ENCODE assay signal across 17 cellular contexts in the genomic region with DNA sequence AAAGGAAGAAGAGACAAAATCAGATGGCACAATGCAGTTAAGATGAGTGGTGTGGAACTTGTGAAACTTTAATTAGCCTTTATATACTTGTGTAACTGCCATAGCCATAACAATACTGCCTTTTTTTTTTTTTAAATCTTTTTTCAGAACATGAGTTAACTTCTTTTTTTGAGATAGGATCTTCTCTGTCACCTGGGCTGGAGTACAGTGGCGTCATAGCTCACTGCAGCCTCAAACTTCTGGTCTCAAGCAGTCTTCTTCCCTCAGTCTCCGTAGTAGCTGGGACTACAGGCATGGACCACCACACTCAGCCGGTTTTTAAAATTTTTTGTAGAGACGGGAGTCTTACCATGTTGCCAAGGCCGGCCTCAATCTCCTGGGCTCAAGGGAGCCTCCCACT. TPM values are rescaled to one million over a fixed set of nuclear protein-coding genes. Genes with fewer than 3 reads are reported as not detected.
A peak's percentile ranks its signal among the peaks of the same experiment; 100 is the strongest.
DNase-seq lines count a peak whose midpoint lies in the region; ATAC-seq and TF ChIP-seq lines count a peak whose summit lies in the region.
"Had no signal": no experiment of that assay in that cellular context is flagged by ENCODE, and none has a peak within 500 bp of the region (broad histone marks: within the 10 kb centered on the region; RNA-seq: fewer than 3 reads in every experiment).

No MANE protein-coding gene starts in this region.

- H3K9me2 ChIP-seq in GM23338 (ENCODE audit: insufficient read depth), result no peaks in the 10 kb centered on the region

- H3K27ac Mint-ChIP-seq in activated naive CD4-positive, alpha-beta T cell treated with anti-CD3 and anti-CD28 coated beads, Interleukin-2, amount 50 U/mL, for 24 hours, result peak overlapping the region; percentile 69
- H3K27ac Mint-ChIP-seq in GM23338 (no peak overlapping the region; the same call in 1 of the 2 replicates), neural progenitor cell (no peak overlapping the region)
- H3K27ac Mint-ChIP-seq in activated naive CD8-positive, alpha-beta T cell treated with anti-CD3 and anti-CD28 coated beads for 36 hours, result peak overlapping the region; percentile 59

- H3K9me3 Mint-ChIP-seq in activated naive CD4-positive, alpha-beta T cell treated with anti-CD3 and anti-CD28 coated beads, Interleukin-2, amount 50 U/mL, for 24 hours, result no peaks in the 10 kb centered on the region
- no peaks in the 10 kb centered on the region; the same call in 2 of the 3 replicates for H3K9me3 Mint-ChIP-seq in GM23338
- H3K9me3 Mint-ChIP-seq in activated naive CD8-positive, alpha-beta T cell treated with anti-CD3 and anti-CD28 coated beads for 36 hours, result no peaks in the 10 kb centered on the region
- peaks cover 28% of the 10 kb centered on the region for H3K9me3 Mint-ChIP-seq in neural progenitor cell
- H3K9me3 Mint-ChIP-seq: central memory CD8-positive, alpha-beta T cell had no signal

- H3K4me2 ChIP-seq in GM23338 (0 out of 2 replicates have a peak overlapping the region, but pooled peaks have one; percentile 6), neural progenitor cell (no peak overlapping the region)

- no peaks in the 10 kb centered on the region for H3K27me3 ChIP-seq in GM23338 (ENCODE audit: insufficient read depth)
- H3K27me3 ChIP-seq in neural progenitor cell, result no peaks in the 10 kb centered on the region
- no peaks in the 10 kb centered on the region for H3K27me3 ChIP-seq in SJCRH30
- H3K27me3 ChIP-seq: esophagus muscularis mucosa had no signal

- peaks cover 9% of the 10 kb centered on the region; the same call in 1 of the 2 replicates for H3K36me3 ChIP-seq in GM23338 (ENCODE audit: insufficient read depth)
- peaks cover 10% of the 10 kb centered on the region for H3K36me3 ChIP-seq in neural progenitor cell
- H3K36me3 ChIP-seq in SJCRH30, result peaks cover 26% of the 10 kb centered on the region

- ATAC-seq in GM23338 (no peak), GM19395 (IDR thresholded peaks at IDR 0.05; ENCODE audit: unreplicated experiment) (no peak)

- peaks cover 53% of the 10 kb centered on the region for H3K4me1 ChIP-seq in GM23338 (ENCODE audit: insufficient read depth)
- H3K4me1 ChIP-seq in neural progenitor cell, result peaks cover 6% of the 10 kb centered on the region
- no peaks in the 10 kb centered on the region for H3K4me1 ChIP-seq in SJCRH30

- H2AFZ ChIP-seq in GM23338 (no peak overlapping the region), neural progenitor cell (replicated peaks) (no peak overlapping the region)

- H3K9me3 ChIP-seq in neural progenitor cell (ENCODE audit: low read depth), result peaks cover 7% of the 10 kb centered on the region
- H3K9me3 ChIP-seq in SJCRH30 (replicated peaks), result no peaks in the 10 kb centered on the region
- H3K9me3 ChIP-seq: esophagus muscularis mucosa, thoracic aorta had no signal

- no peaks in the 10 kb centered on the region for H3K27me3 Mint-ChIP-seq in activated naive CD4-positive, alpha-beta T cell treated with anti-CD3 and anti-CD28 coated beads, Interleukin-2, amount 50 U/mL, for 24 hours
- peaks cover 3% of the 10 kb centered on the region for H3K27me3 Mint-ChIP-seq in GM23338 (ENCODE audit: insufficient read depth, low read depth, poor library complexity)
- no peaks in the 10 kb centered on the region for H3K27me3 Mint-ChIP-seq in activated naive CD8-positive, alpha-beta T cell treated with anti-CD3 and anti-CD28 coated beads for 36 hours
- peaks cover 2% of the 10 kb centered on the region for H3K27me3 Mint-ChIP-seq in neural progenitor cell (ENCODE audit: insufficient read depth, low read depth)
- H3K27me3 Mint-ChIP-seq: central memory CD8-positive, alpha-beta T cell had no signal

- H3K4me3 Mint-ChIP-seq in activated naive CD4-positive, alpha-beta T cell treated with anti-CD3 and anti-CD28 coated beads, Interleukin-2, amount 50 U/mL, for 24 hours, result no peak overlapping the region
- H3K4me3 Mint-ChIP-seq in GM23338 (no peak overlapping the region), neural progenitor cell (no peak overlapping the region)
- H3K4me3 Mint-ChIP-seq in activated naive CD8-positive, alpha-beta T cell treated with anti-CD3 and anti-CD28 coated beads for 36 hours, result no peak overlapping the region
- H3K4me3 Mint-ChIP-seq: central memory CD8-positive, alpha-beta T cell had no signal

- H3K27ac ChIP-seq in GM23338 (ENCODE audit: low read depth) (no peak overlapping the region), neural progenitor cell (peak overlapping the region; percentile 27), SJCRH30 (no peak overlapping the region)
- H3K27ac ChIP-seq: thoracic aorta had no signal

- H3K4me1 Mint-ChIP-seq in activated naive CD4-positive, alpha-beta T cell treated with anti-CD3 and anti-CD28 coated beads, Interleukin-2, amount 50 U/mL, for 24 hours, result peaks cover 77% of the 10 kb centered on the region
- H3K4me1 Mint-ChIP-seq in GM23338 (peaks cover 56% of the 10 kb centered on the region), neural progenitor cell (no peaks in the 10 kb centered on the region)
- H3K4me1 Mint-ChIP-seq in activated naive CD8-positive, alpha-beta T cell treated with anti-CD3 and anti-CD28 coated beads for 36 hours, result peaks cover 68% of the 10 kb centered on the region

- no peak overlapping the region for H3K4me3 ChIP-seq in GM23338
- no peak overlapping the region for H3K4me3 ChIP-seq in neural progenitor cell
- H3K4me3 ChIP-seq in SJCRH30, result no peak overlapping the region
- H3K4me3 ChIP-seq: esophagus muscularis mucosa, thoracic aorta had no signal

- no peak for DNase-seq in activated naive CD4-positive, alpha-beta T cell treated with anti-CD3 and anti-CD28 coated beads, Interleukin-2, amount 50 U/mL, for 16 hours
- DNase-seq in GM23338 (ENCODE audit: low spot score) (no peak), neural progenitor cell (ENCODE audit: low spot score) (no peak), SJCRH30 (no peak), SHP77 (lab: John Stamatoyannopoulos, UW) (no peak)
- DNase-seq in activated naive CD8-positive, alpha-beta T cell treated with anti-CD3 and anti-CD28 coated beads for 36 hours, result no peak
- DNase-seq: KBM-7, NCI-H1105, NCI-H2081, nucleus accumbens, retina, RPMI8226 had no signal

- H3K79me2 ChIP-seq in GM23338 (replicated peaks; ENCODE audit: insufficient read depth), result peaks cover 100% of the 10 kb centered on the region
- H3K79me2 ChIP-seq in neural progenitor cell (ENCODE audit: low read depth), result peaks cover 100% of the 10 kb centered on the region

- TF ChIP-seq CTCF in GM23338 (conservative IDR thresholded peaks at IDR 0.05; ENCODE audit: low read depth in 2 of 2) (no peak), neural progenitor cell (IDR thresholded peaks at IDR 0.05) (no peak)

- H3K36me3 Mint-ChIP-seq in activated naive CD4-positive, alpha-beta T cell treated with anti-CD3 and anti-CD28 coated beads, Interleukin-2, amount 50 U/mL, for 24 hours, result peaks cover 8% of the 10 kb centered on the region
- H3K36me3 Mint-ChIP-seq in GM23338 (ENCODE audit: low read depth), result peaks cover 29% of the 10 kb centered on the region
- H3K36me3 Mint-ChIP-seq in activated naive CD8-positive, alpha-beta T cell treated with anti-CD3 and anti-CD28 coated beads for 36 hours, result peaks cover 49% of the 10 kb centered on the region
- peaks cover 57% of the 10 kb centered on the region for H3K36me3 Mint-ChIP-seq in neural progenitor cell

- H3F3A ChIP-seq in GM23338 (replicated peaks; ENCODE audit: low read depth) (no peaks in the 10 kb centered on the region), neural progenitor cell (ENCODE audit: low read depth) (no peaks in the 10 kb centered on the region)

- no peak overlapping the region for H3K9ac ChIP-seq in neural progenitor cell

- H4K20me1 ChIP-seq in GM23338 (replicated peaks; ENCODE audit: insufficient read depth), result peaks cover 82% of the 10 kb centered on the region
- H4K20me1 ChIP-seq in neural progenitor cell (ENCODE audit: low read depth), result peaks cover 80% of the 10 kb centered on the region

TF ChIP-seq in GM23338, 12 proteins besides CTCF, POLR2A, EP300 and RAD21 (continues in another document):
- TF ChIP-seq, protein P1, sequence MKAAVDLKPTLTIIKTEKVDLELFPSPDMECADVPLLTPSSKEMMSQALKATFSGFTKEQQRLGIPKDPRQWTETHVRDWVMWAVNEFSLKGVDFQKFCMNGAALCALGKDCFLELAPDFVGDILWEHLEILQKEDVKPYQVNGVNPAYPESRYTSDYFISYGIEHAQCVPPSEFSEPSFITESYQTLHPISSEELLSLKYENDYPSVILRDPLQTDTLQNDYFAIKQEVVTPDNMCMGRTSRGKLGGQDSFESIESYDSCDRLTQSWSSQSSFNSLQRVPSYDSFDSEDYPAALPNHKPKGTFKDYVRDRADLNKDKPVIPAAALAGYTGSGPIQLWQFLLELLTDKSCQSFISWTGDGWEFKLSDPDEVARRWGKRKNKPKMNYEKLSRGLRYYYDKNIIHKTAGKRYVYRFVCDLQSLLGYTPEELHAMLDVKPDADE (IDR thresholded peaks at IDR 0.05), result no peak
- TF ChIP-seq ZNF114 (CRISPR knock-in tag; IDR thresholded peaks at IDR 0.05) (no peak), STAT1 (IDR thresholded peaks at IDR 0.05; ENCODE audit: unreplicated experiment) (no peak), ZNF331 (CRISPR knock-in tag; IDR thresholded peaks at IDR 0.05; ENCODE audit: low read depth) (no peak)

RNA-seq across cellular contexts. Expression of a gene that starts 37.2 kb away (rescaled TPM):
- 109 and 121 TPM in 2 replicates for total RNA-seq in GM23338 (2014; rRNA removed; shearing (Covaris generic))
- polyA plus RNA-seq in GM23338 (2016; fragmentation: Nextera tagmentation; extraction: Ambion mirVana), result 78.9 and 105 TPM in 2 replicates
- total RNA-seq in activated naive CD8-positive, alpha-beta T cell treated with anti-CD3 and anti-CD28 coated beads for 36 hours, result 10 to 100 TPM; 82.2 to 84.6 TPM
- 179 and 321 TPM in 2 replicates for total RNA-seq in neural progenitor cell (ENCODE audit: low replicate concordance)
- total RNA-seq in SJCRH30 (2014; rRNA removed; shearing (Covaris generic)), result 99.9 and 106 TPM in 2 replicates

Comparison
In these comparisons a context has a peak if more than half of its experiments do, and no peak if none do; other contexts are left out.
1. H3K27ac Mint-ChIP-seq: peak in activated naive CD4-positive, alpha-beta T cell treated with anti-CD3 and anti-CD28 coated beads, Interleukin-2, amount 50 U/mL, for 24 hours (single experiment) and activated naive CD8-positive, alpha-beta T cell treated with anti-CD3 and anti-CD28 coated beads for 36 hours (single experiment); none in GM23338 (single experiment) and neural progenitor cell (single experiment).